In genomic region chr5:180785794-180786221, GRCh38 we compare ENCODE assay signal across 10 cellular contexts. TPM values are rescaled to one million over a fixed set of nuclear protein-coding genes. Genes with fewer than 3 reads are reported as not detected.
DNase-seq lines count a peak whose midpoint lies in the region; ATAC-seq and TF ChIP-seq lines count a peak whose summit lies in the region.
"Had no signal": no experiment of that assay in that cellular context is flagged by ENCODE, and none has a peak within 500 bp of the region (broad histone marks: within the 10 kb centered on the region; RNA-seq: fewer than 3 reads in every experiment).

No MANE protein-coding gene starts in this region.

- H3K27ac Mint-ChIP-seq in stimulated activated naive CD8-positive, alpha-beta T cell treated with anti-CD3 and anti-CD28 coated beads, Interleukin-15, Interleukin-2, amounts not matched to agents 100 ng/mL and 50 ng/mL, for 24 hours = peak overlapping the region; percentile 65
- H3K27ac Mint-ChIP-seq in stimulated activated naive CD8-positive, alpha-beta T cell treated with anti-CD3 and anti-CD28 coated beads, Interleukin-15, amount 100 ng/mL, for 72 hours = peak overlapping the region in 1 of 2 donors; percentile 74
- H3K27ac Mint-ChIP-seq in mesothelial cell of epicardium = peak overlapping the region; percentile 99

- ATAC-seq in stimulated activated naive CD8-positive, alpha-beta T cell treated with anti-CD3 and anti-CD28 coated beads, Interleukin-15, amount 100 ng/mL, for 72 hours = no peak
- ATAC-seq in GM21423 (IDR thresholded peaks at IDR 0.05; ENCODE audit: unreplicated experiment) (no peak), HG03196 (IDR thresholded peaks at IDR 0.05; ENCODE audit: unreplicated experiment) (no peak)

- no peaks in the 10 kb centered on the region for H3K36me3 ChIP-seq in ectodermal cell (ENCODE audit: control insufficient read depth, insufficient read depth, low read length)

- peak overlapping the region; percentile 72 for H3K27ac ChIP-seq in ectodermal cell (ENCODE audit: insufficient read depth, low read depth, low read length, poor library complexity, severe bottlenecking)

- no peak for TF ChIP-seq CTCF in mesothelial cell of epicardium (IDR thresholded peaks at IDR 0.05; ENCODE audit: unreplicated experiment)

- DNase-seq in stimulated activated naive CD8-positive, alpha-beta T cell treated with anti-CD3 and anti-CD28 coated beads, Interleukin-15, amount 100 ng/mL, for 72 hours = no peak
- DNase-seq in mesothelial cell of epicardium (ENCODE audit: low spot score in 2 of 2, unreplicated experiment in 2 of 2) = peak in 1 of 2 experiments; percentile 63
- no peak for DNase-seq in stimulated activated CD8-positive, alpha-beta memory T cell treated with anti-CD3 and anti-CD28 coated beads, Interleukin-4, amount 100 ng/mL, for 48 hours
- no peak for DNase-seq in NCI-H1092 (lab: John Stamatoyannopoulos, UW)

- no peaks in the 10 kb centered on the region for H3K27me3 Mint-ChIP-seq in stimulated activated naive CD8-positive, alpha-beta T cell treated with anti-CD3 and anti-CD28 coated beads, Interleukin-15, Interleukin-2, amounts not matched to agents 100 ng/mL and 50 ng/mL, for 24 hours
- no peaks in the 10 kb centered on the region for H3K27me3 Mint-ChIP-seq in stimulated activated naive CD8-positive, alpha-beta T cell treated with anti-CD3 and anti-CD28 coated beads, Interleukin-15, amount 100 ng/mL, for 72 hours
- no peaks in the 10 kb centered on the region for H3K27me3 Mint-ChIP-seq in mesothelial cell of epicardium (ENCODE audit: low read depth)

- H3K4me3 Mint-ChIP-seq in stimulated activated naive CD8-positive, alpha-beta T cell treated with anti-CD3 and anti-CD28 coated beads, Interleukin-15, Interleukin-2, amounts not matched to agents 100 ng/mL and 50 ng/mL, for 24 hours = no peak overlapping the region
- H3K4me3 Mint-ChIP-seq in stimulated activated naive CD8-positive, alpha-beta T cell treated with anti-CD3 and anti-CD28 coated beads, Interleukin-15, amount 100 ng/mL, for 72 hours = peak overlapping the region in 1 of 2 donors; percentile 43
- peak overlapping the region; percentile 5 for H3K4me3 Mint-ChIP-seq in mesothelial cell of epicardium

- H3K4me1 Mint-ChIP-seq in stimulated activated naive CD8-positive, alpha-beta T cell treated with anti-CD3 and anti-CD28 coated beads, Interleukin-15, Interleukin-2, amounts not matched to agents 100 ng/mL and 50 ng/mL, for 24 hours (ENCODE audit: low read depth) = peaks cover 17% of the 10 kb centered on the region
- H3K4me1 Mint-ChIP-seq in stimulated activated naive CD8-positive, alpha-beta T cell treated with anti-CD3 and anti-CD28 coated beads, Interleukin-15, amount 100 ng/mL, for 72 hours = peaks cover 61% of the 10 kb centered on the region
- H3K4me1 Mint-ChIP-seq in mesothelial cell of epicardium = peaks cover 39% of the 10 kb centered on the region

- no peaks in the 10 kb centered on the region for H3K9me3 Mint-ChIP-seq in stimulated activated naive CD8-positive, alpha-beta T cell treated with anti-CD3 and anti-CD28 coated beads, Interleukin-15, Interleukin-2, amounts not matched to agents 100 ng/mL and 50 ng/mL, for 24 hours
- H3K9me3 Mint-ChIP-seq in stimulated activated naive CD8-positive, alpha-beta T cell treated with anti-CD3 and anti-CD28 coated beads, Interleukin-15, amount 100 ng/mL, for 72 hours = no peaks in the 10 kb centered on the region
- H3K9me3 Mint-ChIP-seq in mesothelial cell of epicardium = peaks cover 4% of the 10 kb centered on the region

- H3K4me3 ChIP-seq in ectodermal cell (ENCODE audit: insufficient read depth, low read depth, low read length) = no peak overlapping the region

- no peaks in the 10 kb centered on the region for H3K9me3 ChIP-seq in ectodermal cell (ENCODE audit: control insufficient read depth, low read length)

- peaks cover 32% of the 10 kb centered on the region for H3K4me1 ChIP-seq in ectodermal cell (ENCODE audit: control insufficient read depth, insufficient read depth, low read length)
- H3K4me1 ChIP-seq: parathyroid adenoma had no signal

- WGBS in ectodermal cell, 2 experiments = 9 to 14% methylated on average over 5 of the region's 5 CpGs

- no peaks in the 10 kb centered on the region for H3K27me3 ChIP-seq in ectodermal cell (ENCODE audit: control insufficient read depth, insufficient read depth, low read length, poor library complexity, severe bottlenecking)

- peaks cover 14% of the 10 kb centered on the region for H3K36me3 Mint-ChIP-seq in stimulated activated naive CD8-positive, alpha-beta T cell treated with anti-CD3 and anti-CD28 coated beads, Interleukin-15, Interleukin-2, amounts not matched to agents 100 ng/mL and 50 ng/mL, for 24 hours (ENCODE audit: low read depth)
- peaks cover 9% of the 10 kb centered on the region for H3K36me3 Mint-ChIP-seq in mesothelial cell of epicardium

RNA-seq across cellular contexts. Expression of gene MGAT1, which starts 16.8 kb away (rescaled TPM):
- 80.0 TPM for polyA plus RNA-seq in ectodermal cell (2013, experiment 1 of 4)
- polyA plus RNA-seq in ectodermal cell (2013, experiment 2 of 4) = 82.0 TPM
- 50.9 TPM for polyA plus RNA-seq in ectodermal cell (2013, experiment 3 of 4)
- 56.3 TPM for polyA plus RNA-seq in ectodermal cell (2013, experiment 4 of 4)
- total RNA-seq in mesothelial cell of epicardium = 91.4 to 93.8 TPM (median 92.3 TPM) in 3 replicates

RNA-seq across cellular contexts. Expression of gene OR2Y1, which starts 46.0 kb away (rescaled TPM):
- polyA plus RNA-seq in ectodermal cell (2013, experiment 1 of 4) = not detected
- polyA plus RNA-seq in ectodermal cell (2013, experiment 2 of 4) = not detected
- not detected for polyA plus RNA-seq in ectodermal cell (2013, experiment 3 of 4)
- polyA plus RNA-seq in ectodermal cell (2013, experiment 4 of 4) = not detected
- not detected in 3 replicates for total RNA-seq in mesothelial cell of epicardium
- total RNA-seq: NCI-H460 had no signal
